Comparison of ENCODE assay signal across 8 cellular contexts in the genomic region with DNA sequence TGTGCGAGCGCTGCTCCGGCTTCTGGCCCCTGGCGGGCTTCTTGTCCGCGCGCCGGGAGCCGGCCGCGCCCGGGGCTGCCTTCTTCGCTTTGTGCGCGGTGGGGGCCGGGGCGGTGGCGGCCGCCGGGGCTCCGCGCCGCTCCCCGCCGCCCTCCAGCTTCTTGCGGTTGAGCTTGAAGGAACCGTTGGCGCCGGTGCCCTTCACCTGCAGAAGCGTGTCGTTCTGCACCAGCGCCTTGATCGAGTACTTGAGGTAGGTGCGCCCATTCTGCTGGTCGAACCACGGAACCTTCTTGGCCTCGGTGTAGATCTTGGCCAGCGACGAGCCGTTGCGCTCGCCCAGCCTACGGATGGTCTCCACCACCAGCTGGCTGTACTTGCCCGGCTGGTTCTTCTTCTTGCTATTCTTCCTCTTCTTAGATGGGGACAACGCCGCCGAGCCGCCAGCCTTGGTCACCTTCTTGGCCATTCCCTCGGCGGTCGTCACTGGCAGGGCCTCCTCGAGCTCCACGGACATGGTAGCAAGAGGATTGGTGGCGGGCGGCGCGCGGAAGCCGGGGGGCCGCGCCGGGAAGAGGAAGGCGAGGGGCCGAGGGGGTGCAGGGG. TPM values are rescaled to one million over a fixed set of nuclear protein-coding genes. Genes with fewer than 3 reads are reported as not detected.
DNase-seq lines count a peak whose midpoint lies in the region; ATAC-seq and TF ChIP-seq lines count a peak whose summit lies in the region.

No MANE protein-coding gene starts in this region.

- in situ Hi-C loops in astrocyte of the spinal cord (cut with HindIII; ENCODE audit: low sequenced_read_pairs): no loop called here

- H3K4me3 ChIP-seq in Peyer's patch: peak overlapping the region; percentile 70 to 77 (median 74)
- H3K4me3 ChIP-seq in astrocyte of the spinal cord (ENCODE audit: low read depth, low read length): peak overlapping the region; percentile 82
- peak overlapping the region; percentile 79 for H3K4me3 ChIP-seq in iPS-20b (ENCODE audit: low read length)
- H3K4me3 ChIP-seq in skeletal muscle tissue (ENCODE audit: low read length in 3 of 3): peak overlapping the region; percentile 86 to 97 (median 96)

- H3K4me1 ChIP-seq in Peyer's patch (peaks cover 3 to 24% (median 15%) of the 10 kb centered on the region in 4 donors), iPS-20b (ENCODE audit: insufficient read depth, low read length) (peaks cover 4% of the 10 kb centered on the region), skeletal muscle tissue (ENCODE audit: control insufficient read depth in 3 of 3, insufficient read depth in 3 of 3, low read length in 3 of 3) (peaks cover 14 to 35% (median 20%) of the 10 kb centered on the region in 3 donors)

- H3K36me3 ChIP-seq in Peyer's patch (no peaks in the 10 kb centered on the region), iPS-20b (ENCODE audit: insufficient read depth, low read depth, low read length) (peaks cover 8% of the 10 kb centered on the region; the same call in 1 of the 2 replicates), skeletal muscle tissue (ENCODE audit: control insufficient read depth in 3 of 3, insufficient read depth in 3 of 3, low read length in 3 of 3) (peaks cover 1 to 5% (median 2%) of the 10 kb centered on the region in 3 donors)

- TF ChIP-seq POLR2A in Peyer's patch (IDR thresholded peaks at IDR 0.05): peak in 1 of 2 donors; percentile 11

- no peak for TF ChIP-seq CTCF in Peyer's patch (IDR thresholded peaks at IDR 0.05)
- TF ChIP-seq CTCF in astrocyte of the spinal cord (IDR thresholded peaks at IDR 0.05; ENCODE audit: low read depth, low read length): no peak

- no peaks in the 10 kb centered on the region for H3K9me3 ChIP-seq in Peyer's patch
- no peaks in the 10 kb centered on the region for H3K9me3 ChIP-seq in iPS-20b (ENCODE audit: insufficient read depth, low read depth, low read length)
- no peaks in the 10 kb centered on the region for H3K9me3 ChIP-seq in skeletal muscle tissue (ENCODE audit: control insufficient read depth in 3 of 3, low read length in 3 of 3)

- H3K9ac ChIP-seq in iPS-20b (ENCODE audit: low read depth, low read length) (peak overlapping the region; percentile 92), skeletal muscle tissue (ENCODE audit: low read depth in 1 of 3, low read length in 3 of 3) (peak overlapping the region; percentile 86 to 90 (median 89))

- H3K27me3 ChIP-seq in Peyer's patch (no peaks in the 10 kb centered on the region), iPS-20b (ENCODE audit: insufficient read depth, low read length) (no peaks in the 10 kb centered on the region), skeletal muscle tissue (ENCODE audit: control insufficient read depth in 3 of 3, insufficient read depth in 3 of 3, low read length in 3 of 3) (no peaks in the 10 kb centered on the region)

- peak overlapping the region; percentile 78 to 90 (median 88) for H3K27ac ChIP-seq in Peyer's patch
- peak overlapping the region; percentile 19 for H3K27ac ChIP-seq in iPS-20b (ENCODE audit: low read length)
- peak overlapping the region; percentile 93 for H3K27ac ChIP-seq in skeletal muscle tissue (ENCODE audit: low read depth, low read length)

- ATAC-seq in GM21786 (IDR thresholded peaks at IDR 0.05; ENCODE audit: unreplicated experiment): no peak

- DNase-seq in stimulated activated naive CD4-positive, alpha-beta T cell (lab: John Stamatoyannopoulos, UW): peak; percentile 26 to 65 (median 38)
- DNase-seq in stimulated activated naive CD4-positive, alpha-beta T cell treated with Interleukin-2 at 50 U/mL for 16 hours (lab: John Stamatoyannopoulos, UW): no peak
- DNase-seq in Peyer's patch (peak in 2 of 3 donors; percentile 31 to 66), astrocyte of the spinal cord (ENCODE audit: low read depth, low spot score) (peak; percentile 33), NCI-H2196 (lab: John Stamatoyannopoulos, UW; ENCODE audit: unreplicated experiment) (no peak)

RNA-seq across cellular contexts. Expression of gene HMCES, which starts 36.8 kb away (rescaled TPM):
- total RNA-seq in Peyer's patch (10 to 100 TPM; 22.2 to 29.7 (median 24.2) TPM), skeletal muscle tissue (17.2 TPM)

Comparison
In these comparisons a context has a peak if more than half of its experiments do, and no peak if none do; other contexts are left out.
1. DNase-seq: peak in stimulated activated naive CD4-positive, alpha-beta T cell (6 of 6), Peyer's patch (2 of 3) and astrocyte of the spinal cord (single experiment); none in stimulated activated naive CD4-positive, alpha-beta T cell treated with Interleukin-2 at 50 U/mL for 16 hours (single experiment) and NCI-H2196 (single experiment).
2. H3K27ac ChIP-seq: peak in every context shown above with its lines; median percentile 93 in skeletal muscle tissue; 88 in Peyer's patch; 19 in iPS-20b.
3. Peak in every context shown above with its lines, with median percentiles within 50 percentile points of each other: H3K4me3 ChIP-seq.